Comparison of ENCODE assay signal across 1 cellular context in genomic region chr9:109122726-109123621, GRCh38.
TF ChIP-seq lines count a peak whose summit lies in the region.

No MANE protein-coding gene starts in this region.

TF ChIP-seq in HepG2, 621 proteins besides CTCF, POLR2A, EP300 and RAD21 (continued from another document and continues in another):
- no peak for TF ChIP-seq ZBTB46 (CRISPR knock-in tag; IDR thresholded peaks at IDR 0.05; ENCODE audit: borderline replicate concordance)
- no peak for TF ChIP-seq SRSF1 (optimal IDR thresholded peaks at IDR 0.05; ENCODE audit: low read depth, low read length)
- no peak for TF ChIP-seq GPN1 (CRISPR knock-in tag; IDR thresholded peaks at IDR 0.05; ENCODE audit: borderline replicate concordance)
- no peak for TF ChIP-seq MAF1 (CRISPR knock-in tag; IDR thresholded peaks at IDR 0.05; ENCODE audit: borderline replicate concordance)
- 0 out of 2 replicates have a peak, but pooled peaks have one; percentile 65 for TF ChIP-seq MAFG (CRISPR knock-in tag; IDR thresholded peaks at IDR 0.05)
- peak; percentile 43; the same call in 1 of the 2 replicates for TF ChIP-seq KMT2B (CRISPR knock-in tag; IDR thresholded peaks at IDR 0.05)
- no peak for TF ChIP-seq ZNF232 (CRISPR knock-in tag; IDR thresholded peaks at IDR 0.05; ENCODE audit: borderline replicate concordance)
- TF ChIP-seq KLF6 (CRISPR knock-in tag; IDR thresholded peaks at IDR 0.05), result no peak
- no peak for TF ChIP-seq ESRRA (CRISPR knock-in tag; IDR thresholded peaks at IDR 0.05; ENCODE audit: low read depth)
- no peak for TF ChIP-seq TOPORS (CRISPR knock-in tag; IDR thresholded peaks at IDR 0.05)
- TF ChIP-seq ZSCAN29 (CRISPR knock-in tag; conservative IDR thresholded peaks at IDR 0.05), result no peak
- TF ChIP-seq, protein P1, sequence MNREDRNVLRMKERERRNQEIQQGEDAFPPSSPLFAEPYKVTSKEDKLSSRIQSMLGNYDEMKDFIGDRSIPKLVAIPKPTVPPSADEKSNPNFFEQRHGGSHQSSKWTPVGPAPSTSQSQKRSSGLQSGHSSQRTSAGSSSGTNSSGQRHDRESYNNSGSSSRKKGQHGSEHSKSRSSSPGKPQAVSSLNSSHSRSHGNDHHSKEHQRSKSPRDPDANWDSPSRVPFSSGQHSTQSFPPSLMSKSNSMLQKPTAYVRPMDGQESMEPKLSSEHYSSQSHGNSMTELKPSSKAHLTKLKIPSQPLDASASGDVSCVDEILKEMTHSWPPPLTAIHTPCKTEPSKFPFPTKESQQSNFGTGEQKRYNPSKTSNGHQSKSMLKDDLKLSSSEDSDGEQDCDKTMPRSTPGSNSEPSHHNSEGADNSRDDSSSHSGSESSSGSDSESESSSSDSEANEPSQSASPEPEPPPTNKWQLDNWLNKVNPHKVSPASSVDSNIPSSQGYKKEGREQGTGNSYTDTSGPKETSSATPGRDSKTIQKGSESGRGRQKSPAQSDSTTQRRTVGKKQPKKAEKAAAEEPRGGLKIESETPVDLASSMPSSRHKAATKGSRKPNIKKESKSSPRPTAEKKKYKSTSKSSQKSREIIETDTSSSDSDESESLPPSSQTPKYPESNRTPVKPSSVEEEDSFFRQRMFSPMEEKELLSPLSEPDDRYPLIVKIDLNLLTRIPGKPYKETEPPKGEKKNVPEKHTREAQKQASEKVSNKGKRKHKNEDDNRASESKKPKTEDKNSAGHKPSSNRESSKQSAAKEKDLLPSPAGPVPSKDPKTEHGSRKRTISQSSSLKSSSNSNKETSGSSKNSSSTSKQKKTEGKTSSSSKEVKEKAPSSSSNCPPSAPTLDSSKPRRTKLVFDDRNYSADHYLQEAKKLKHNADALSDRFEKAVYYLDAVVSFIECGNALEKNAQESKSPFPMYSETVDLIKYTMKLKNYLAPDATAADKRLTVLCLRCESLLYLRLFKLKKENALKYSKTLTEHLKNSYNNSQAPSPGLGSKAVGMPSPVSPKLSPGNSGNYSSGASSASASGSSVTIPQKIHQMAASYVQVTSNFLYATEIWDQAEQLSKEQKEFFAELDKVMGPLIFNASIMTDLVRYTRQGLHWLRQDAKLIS (CRISPR knock-in tag; IDR thresholded peaks at IDR 0.05), result no peak
- TF ChIP-seq, protein P2, sequence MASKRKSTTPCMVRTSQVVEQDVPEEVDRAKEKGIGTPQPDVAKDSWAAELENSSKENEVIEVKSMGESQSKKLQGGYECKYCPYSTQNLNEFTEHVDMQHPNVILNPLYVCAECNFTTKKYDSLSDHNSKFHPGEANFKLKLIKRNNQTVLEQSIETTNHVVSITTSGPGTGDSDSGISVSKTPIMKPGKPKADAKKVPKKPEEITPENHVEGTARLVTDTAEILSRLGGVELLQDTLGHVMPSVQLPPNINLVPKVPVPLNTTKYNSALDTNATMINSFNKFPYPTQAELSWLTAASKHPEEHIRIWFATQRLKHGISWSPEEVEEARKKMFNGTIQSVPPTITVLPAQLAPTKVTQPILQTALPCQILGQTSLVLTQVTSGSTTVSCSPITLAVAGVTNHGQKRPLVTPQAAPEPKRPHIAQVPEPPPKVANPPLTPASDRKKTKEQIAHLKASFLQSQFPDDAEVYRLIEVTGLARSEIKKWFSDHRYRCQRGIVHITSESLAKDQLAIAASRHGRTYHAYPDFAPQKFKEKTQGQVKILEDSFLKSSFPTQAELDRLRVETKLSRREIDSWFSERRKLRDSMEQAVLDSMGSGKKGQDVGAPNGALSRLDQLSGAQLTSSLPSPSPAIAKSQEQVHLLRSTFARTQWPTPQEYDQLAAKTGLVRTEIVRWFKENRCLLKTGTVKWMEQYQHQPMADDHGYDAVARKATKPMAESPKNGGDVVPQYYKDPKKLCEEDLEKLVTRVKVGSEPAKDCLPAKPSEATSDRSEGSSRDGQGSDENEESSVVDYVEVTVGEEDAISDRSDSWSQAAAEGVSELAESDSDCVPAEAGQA (IDR thresholded peaks at IDR 0.05; ENCODE audit: low read depth), result no peak
- TF ChIP-seq, protein P2 (CRISPR knock-in tag; IDR thresholded peaks at IDR 0.05; ENCODE audit: borderline replicate concordance), result no peak
- TF ChIP-seq ZNF891 (CRISPR knock-in tag; IDR thresholded peaks at IDR 0.05), result no peak
- no peak for TF ChIP-seq ZNF574 (CRISPR knock-in tag; IDR thresholded peaks at IDR 0.05)
- TF ChIP-seq, protein P3, sequence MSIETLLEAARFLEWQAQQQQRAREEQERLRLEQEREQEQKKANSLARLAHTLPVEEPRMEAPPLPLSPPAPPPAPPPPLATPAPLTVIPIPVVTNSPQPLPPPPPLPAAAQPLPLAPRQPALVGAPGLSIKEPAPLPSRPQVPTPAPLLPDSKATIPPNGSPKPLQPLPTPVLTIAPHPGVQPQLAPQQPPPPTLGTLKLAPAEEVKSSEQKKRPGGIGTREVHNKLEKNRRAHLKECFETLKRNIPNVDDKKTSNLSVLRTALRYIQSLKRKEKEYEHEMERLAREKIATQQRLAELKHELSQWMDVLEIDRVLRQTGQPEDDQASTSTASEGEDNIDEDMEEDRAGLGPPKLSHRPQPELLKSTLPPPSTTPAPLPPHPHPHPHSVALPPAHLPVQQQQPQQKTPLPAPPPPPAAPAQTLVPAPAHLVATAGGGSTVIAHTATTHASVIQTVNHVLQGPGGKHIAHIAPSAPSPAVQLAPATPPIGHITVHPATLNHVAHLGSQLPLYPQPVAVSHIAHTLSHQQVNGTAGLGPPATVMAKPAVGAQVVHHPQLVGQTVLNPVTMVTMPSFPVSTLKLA (IDR thresholded peaks at IDR 0.05), result no peak
- TF ChIP-seq TIGD3 (CRISPR knock-in tag; IDR thresholded peaks at IDR 0.05; ENCODE audit: borderline replicate concordance), result no peak
- no peak for TF ChIP-seq RFX3 (CRISPR knock-in tag; IDR thresholded peaks at IDR 0.05)
- no peak for TF ChIP-seq TOE1 (CRISPR knock-in tag; IDR thresholded peaks at IDR 0.05)
- TF ChIP-seq HNRNPLL (IDR thresholded peaks at IDR 0.05; ENCODE audit: low read depth, low read length, poor library complexity, severe bottlenecking), result no peak
- no peak for TF ChIP-seq ZNF430 (CRISPR knock-in tag; IDR thresholded peaks at IDR 0.05)
- TF ChIP-seq, protein P4, sequence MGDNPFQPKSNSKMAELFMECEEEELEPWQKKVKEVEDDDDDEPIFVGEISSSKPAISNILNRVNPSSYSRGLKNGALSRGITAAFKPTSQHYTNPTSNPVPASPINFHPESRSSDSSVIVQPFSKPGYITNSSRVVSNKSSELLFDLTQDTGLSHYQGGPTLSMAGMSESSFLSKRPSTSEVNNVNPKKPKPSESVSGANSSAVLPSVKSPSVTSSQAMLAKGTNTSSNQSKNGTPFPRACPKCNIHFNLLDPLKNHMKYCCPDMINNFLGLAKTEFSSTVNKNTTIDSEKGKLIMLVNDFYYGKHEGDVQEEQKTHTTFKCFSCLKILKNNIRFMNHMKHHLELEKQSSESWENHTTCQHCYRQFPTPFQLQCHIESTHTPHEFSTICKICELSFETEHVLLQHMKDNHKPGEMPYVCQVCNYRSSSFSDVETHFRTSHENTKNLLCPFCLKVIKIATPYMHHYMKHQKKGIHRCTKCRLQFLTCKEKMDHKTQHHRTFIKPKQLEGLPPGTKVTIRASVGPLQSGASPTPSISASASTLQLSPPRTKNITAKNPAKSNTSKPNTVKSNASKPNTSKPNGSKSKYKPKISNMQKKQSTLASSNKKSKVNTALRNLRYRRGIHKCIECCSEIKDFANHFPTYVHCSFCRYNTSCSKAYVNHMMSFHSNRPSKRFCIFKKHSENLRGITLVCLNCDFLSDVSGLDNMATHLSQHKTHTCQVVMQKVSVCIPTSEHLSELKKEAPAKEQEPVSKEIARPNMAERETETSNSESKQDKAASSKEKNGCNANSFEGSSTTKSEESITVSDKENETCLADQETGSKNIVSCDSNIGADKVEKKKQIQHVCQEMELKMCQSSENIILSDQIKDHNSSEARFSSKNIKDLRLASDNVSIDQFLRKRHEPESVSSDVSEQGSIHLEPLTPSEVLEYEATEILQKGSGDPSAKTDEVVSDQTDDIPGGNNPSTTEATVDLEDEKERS (CRISPR knock-in tag; IDR thresholded peaks at IDR 0.05), result no peak
- TF ChIP-seq, protein P5, sequence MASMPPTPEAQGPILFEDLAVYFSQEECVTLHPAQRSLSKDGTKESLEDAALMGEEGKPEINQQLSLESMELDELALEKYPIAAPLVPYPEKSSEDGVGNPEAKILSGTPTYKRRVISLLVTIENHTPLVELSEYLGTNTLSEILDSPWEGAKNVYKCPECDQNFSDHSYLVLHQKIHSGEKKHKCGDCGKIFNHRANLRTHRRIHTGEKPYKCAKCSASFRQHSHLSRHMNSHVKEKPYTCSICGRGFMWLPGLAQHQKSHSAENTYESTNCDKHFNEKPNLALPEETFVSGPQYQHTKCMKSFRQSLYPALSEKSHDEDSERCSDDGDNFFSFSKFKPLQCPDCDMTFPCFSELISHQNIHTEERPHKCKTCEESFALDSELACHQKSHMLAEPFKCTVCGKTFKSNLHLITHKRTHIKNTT (CRISPR knock-in tag; IDR thresholded peaks at IDR 0.05), result no peak
- 0 out of 2 replicates have a peak, but pooled peaks have one; percentile 12 for TF ChIP-seq ADNP (CRISPR knock-in tag; IDR thresholded peaks at IDR 0.05)
- TF ChIP-seq, protein P6, sequence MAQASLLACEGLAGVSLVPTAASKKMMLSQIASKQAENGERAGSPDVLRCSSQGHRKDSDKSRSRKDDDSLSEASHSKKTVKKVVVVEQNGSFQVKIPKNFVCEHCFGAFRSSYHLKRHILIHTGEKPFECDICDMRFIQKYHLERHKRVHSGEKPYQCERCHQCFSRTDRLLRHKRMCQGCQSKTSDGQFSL (CRISPR knock-in tag; IDR thresholded peaks at IDR 0.05), result no peak
- TF ChIP-seq DMTF1 (CRISPR knock-in tag; IDR thresholded peaks at IDR 0.05), result no peak
- no peak for TF ChIP-seq ATF1 (CRISPR knock-in tag; IDR thresholded peaks at IDR 0.05)
- TF ChIP-seq NCOA2 (CRISPR knock-in tag; IDR thresholded peaks at IDR 0.05), result 0 out of 2 replicates have a peak, but pooled peaks have one; percentile 17
- no peak for TF ChIP-seq ZNF296 (CRISPR knock-in tag; conservative IDR thresholded peaks at IDR 0.05)
- no peak for TF ChIP-seq MBD4 (IDR thresholded peaks at IDR 0.05; ENCODE audit: borderline replicate concordance, low read length)
